ENCODE assay signal across 18 cellular contexts in genomic region chr14:101362529-101363260, GRCh38.
"Had no signal": no experiment of that assay in that cellular context is flagged by ENCODE, and none has a peak within 500 bp of the region (broad histone marks: within the 10 kb centered on the region; RNA-seq: fewer than 3 reads in every experiment).

No MANE protein-coding gene starts in this region.

- H3K4me1 ChIP-seq: parathyroid adenoma had no signal

- H3K36me3 Mint-ChIP-seq: activated naive CD4-positive, alpha-beta T cell treated with anti-CD3 and anti-CD28 coated beads, Interleukin-2, amount 10 ng/mL, durations not matched to agents 7 days and 5 days; T-cell had no signal

- H2AFZ ChIP-seq: parathyroid adenoma had no signal

- H3K9me3 ChIP-seq: adrenal gland, upper lobe of left lung had no signal

- H3K4me3 ChIP-seq: adrenal gland, SK-N-MC, skin epidermis, upper lobe of left lung had no signal

- H3K4me1 Mint-ChIP-seq: activated naive CD4-positive, alpha-beta T cell treated with anti-CD3 and anti-CD28 coated beads, Interleukin-2, amount 10 ng/mL, durations not matched to agents 7 days and 5 days; stimulated activated naive CD8-positive, alpha-beta T cell treated with anti-CD3 and anti-CD28 coated beads, Interleukin-15, amount 100 ng/mL, for 72 hours had no signal

- ATAC-seq: left ventricle myocardium superior; stimulated activated naive CD8-positive, alpha-beta T cell treated with anti-CD3 and anti-CD28 coated beads, Interleukin-15, amount 100 ng/mL, for 72 hours; T-cell had no signal

- H3K36me3 ChIP-seq: adrenal gland, upper lobe of left lung had no signal

- H3K9ac ChIP-seq: parathyroid adenoma had no signal

- H3K27ac ChIP-seq: parathyroid adenoma, SK-N-MC, skin epidermis had no signal

- H3K4me3 Mint-ChIP-seq: activated naive CD4-positive, alpha-beta T cell treated with anti-CD3 and anti-CD28 coated beads, Interleukin-2, amount 10 ng/mL, durations not matched to agents 7 days and 5 days; activated T-cell treated with anti-CD3 and anti-CD28 coated beads, Interleukin-2, amount 50 U/mL, for 24 hours; memory B cell; stimulated activated naive CD8-positive, alpha-beta T cell treated with anti-CD3 and anti-CD28 coated beads, Interleukin-15, amount 100 ng/mL, for 72 hours; T-cell had no signal

- DNase-seq: activated CD4-positive, CD25-positive, alpha-beta regulatory T cell treated with anti-CD3 and anti-CD28 coated beads, Interleukin-2, amount 50 U/mL, for 72 hours; activated naive CD4-positive, alpha-beta T cell treated with anti-CD3 and anti-CD28 coated beads, Interleukin-2, amount 10 ng/mL, durations not matched to agents 7 days and 5 days; activated T-cell treated with anti-CD3 and anti-CD28 coated beads, Interleukin-2, amount 50 U/mL, for 24 hours; adrenal gland; foreskin fibroblast; glutamatergic neuron; kidney glomerular epithelial cell; left ventricle myocardium superior; stimulated activated CD4-positive, alpha-beta T cell treated with anti-CD3 and anti-CD28 coated beads, Interleukin-4, amount 100 ng/mL, for 4 hours; stimulated activated CD8-positive, alpha-beta memory T cell treated with anti-CD3 and anti-CD28 coated beads, Interleukin-4, amount 100 ng/mL, for 48 hours; stimulated activated naive CD8-positive, alpha-beta T cell treated with anti-CD3 and anti-CD28 coated beads, Interleukin-15, amount 100 ng/mL, for 72 hours; T-cell; T-helper 9 cell had no signal

- H3K9me3 Mint-ChIP-seq: activated T-cell treated with anti-CD3 and anti-CD28 coated beads, Interleukin-2, amount 50 U/mL, for 24 hours; stimulated activated naive CD8-positive, alpha-beta T cell treated with anti-CD3 and anti-CD28 coated beads, Interleukin-15, amount 100 ng/mL, for 72 hours had no signal

- H3K27me3 ChIP-seq: upper lobe of left lung had no signal

- H3K27ac Mint-ChIP-seq: activated naive CD4-positive, alpha-beta T cell treated with anti-CD3 and anti-CD28 coated beads, Interleukin-2, amount 10 ng/mL, durations not matched to agents 7 days and 5 days; activated T-cell treated with anti-CD3 and anti-CD28 coated beads, Interleukin-2, amount 50 U/mL, for 24 hours; memory B cell had no signal
